In the genomic region with DNA sequence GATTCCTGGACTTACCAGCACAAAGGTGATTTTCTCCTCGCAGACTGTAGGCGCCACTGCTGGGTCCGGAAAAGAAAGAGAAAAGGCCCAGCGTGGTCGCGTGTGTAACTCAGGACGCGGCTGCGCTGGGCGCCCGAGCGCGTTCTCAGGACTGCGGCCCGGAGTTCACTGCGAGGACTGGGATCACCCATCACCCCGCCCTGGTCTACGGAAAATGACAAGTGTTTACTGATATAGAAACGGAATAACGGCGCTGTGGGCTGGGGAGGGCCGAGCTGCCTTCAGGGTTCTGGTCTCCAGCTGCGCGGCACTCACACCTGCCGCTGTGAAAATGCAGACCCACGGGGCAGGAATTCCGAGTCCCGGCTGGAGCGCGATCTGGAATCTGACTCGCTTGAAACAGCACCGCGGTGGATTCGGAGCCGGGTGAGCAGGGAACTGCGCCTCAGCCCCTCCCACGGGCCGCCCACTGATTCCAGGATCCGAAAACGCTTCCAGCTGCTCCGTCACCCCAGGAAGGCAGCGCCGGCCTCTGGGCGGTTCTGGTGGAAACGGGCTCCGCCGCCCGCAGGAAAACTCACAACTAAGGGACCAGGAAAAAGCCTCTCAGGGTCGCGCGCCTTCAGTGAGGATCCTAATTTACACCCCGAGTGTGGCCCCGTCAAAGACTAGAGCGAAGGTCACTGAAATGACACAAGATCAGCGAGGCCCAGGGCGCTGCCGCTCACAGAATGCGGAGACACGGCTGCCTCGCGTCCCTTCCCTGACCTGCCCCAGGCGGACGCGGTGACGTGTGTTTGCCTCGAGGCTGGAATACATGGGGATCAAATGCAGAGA, we compare ENCODE assay signal across 8 cellular contexts. TPM values are rescaled to one million over a fixed set of nuclear protein-coding genes. Genes with fewer than 3 reads are reported as not detected.
DNase-seq lines count a peak whose midpoint lies in the region; ATAC-seq and TF ChIP-seq lines count a peak whose summit lies in the region.

No MANE protein-coding gene starts in this region.

- DNase-seq in Caco-2 (peak; percentile 79), GOT3 (lab: John Stamatoyannopoulos, UW) (peak; percentile 50), NCI-H146 (lab: John Stamatoyannopoulos, UW) (peak; percentile 78), breast epithelium (ENCODE audit: low spot score in 2 of 2) (peak; percentile 74 to 78), sciatic nerve (ENCODE audit: low spot score) (peak; percentile 95), OCI-M2 (lab: John Stamatoyannopoulos, UW; ENCODE audit: unreplicated experiment) (no peak)

- TF ChIP-seq CTCF in Caco-2 (IDR thresholded peaks at IDR 0.05; ENCODE audit: insufficient read depth in 1 of 2, low read depth in 1 of 2, low read length in 1 of 2, severe bottlenecking in 1 of 2, unreplicated experiment in 1 of 2) (peak in 1 of 2 experiments; percentile 50), VCaP (conservative IDR thresholded peaks at IDR 0.05) (peak; percentile 68), breast epithelium (IDR thresholded peaks at IDR 0.05) (peak; percentile 45 to 53 (median 46))

- peaks cover 7% of the 10 kb centered on the region for H3K4me1 Mint-ChIP-seq in Caco-2 (ENCODE audit: low read depth, unreplicated experiment)

- H3K36me3 Mint-ChIP-seq in Caco-2 (ENCODE audit: insufficient read depth, unreplicated experiment): peaks cover 7% of the 10 kb centered on the region

- no peaks in the 10 kb centered on the region for H3K9me3 ChIP-seq in Caco-2
- no peaks in the 10 kb centered on the region for H3K9me3 ChIP-seq in breast epithelium
- no peaks in the 10 kb centered on the region for H3K9me3 ChIP-seq in iPS-18a (ENCODE audit: control insufficient read depth, low read depth, low read length)

- H3K4me3 ChIP-seq in Caco-2 (ENCODE audit: low read depth, low read length) (peak overlapping the region; percentile 57), breast epithelium (peak overlapping the region; percentile 50 to 66 (median 57)), iPS-18a (ENCODE audit: low read length) (peak overlapping the region; percentile 61)

- peak overlapping the region; percentile 77 for H3K27ac ChIP-seq in VCaP
- peak overlapping the region; percentile 92 to 93 for H3K27ac ChIP-seq in breast epithelium
- H3K27ac ChIP-seq in iPS-18a (ENCODE audit: low read length): no peak overlapping the region

- peak; percentile 98 for ATAC-seq in sciatic nerve

- H3K27me3 ChIP-seq in Caco-2 (replicated peaks; ENCODE audit: control insufficient read depth, insufficient read depth, low read length) (no peaks in the 10 kb centered on the region), breast epithelium (no peaks in the 10 kb centered on the region), iPS-18a (ENCODE audit: control insufficient read depth, insufficient read depth, low read length) (peaks cover 62% of the 10 kb centered on the region)

- no peak overlapping the region for H3K9ac ChIP-seq in iPS-18a (ENCODE audit: low read length)

- BruUV-seq in Caco-2 (replicated peaks; lab: Mats Ljungman, UMichigan): no TSS peak

- H3K4me1 ChIP-seq in Caco-2: no peaks in the 10 kb centered on the region
- H3K4me1 ChIP-seq in breast epithelium: no peaks in the 10 kb centered on the region
- no peaks in the 10 kb centered on the region for H3K4me1 ChIP-seq in iPS-18a (ENCODE audit: control insufficient read depth, low read depth, low read length)

- intact Hi-C loops in Caco-2 (cut with micrococcal nuclease; ENCODE audit: unreplicated experiment): loop anchor here (5.0 kb wide), 1 partner anchor 90 kb away; no protein-coding TSS in a partner anchor
- intact Hi-C loops in breast epithelium (cut with DNase I; ENCODE audit: low total_unique reads): no loop called here
- intact Hi-C loops in sciatic nerve (cut with DNase I): no loop called here

- H3K27me3 Mint-ChIP-seq in Caco-2 (ENCODE audit: insufficient read depth, unreplicated experiment): peaks cover 11% of the 10 kb centered on the region

- peak overlapping the region; percentile 88 for H3K4me3 Mint-ChIP-seq in Caco-2 (ENCODE audit: unreplicated experiment)

- peak; percentile 21 for TF ChIP-seq POLR2A in breast epithelium (IDR thresholded peaks at IDR 0.05)

- H3K27ac Mint-ChIP-seq in Caco-2 (ENCODE audit: unreplicated experiment): peak overlapping the region; percentile 78

- H3K36me3 ChIP-seq in Caco-2 (ENCODE audit: control insufficient read depth, insufficient read depth, low read length) (no peaks in the 10 kb centered on the region), breast epithelium (no peaks in the 10 kb centered on the region), iPS-18a (ENCODE audit: control insufficient read depth, low read depth, low read length) (no peaks in the 10 kb centered on the region)

- POLR2A ChIA-PET in Caco-2 (lab: Charles Lee): interaction anchor here (0.7 kb wide), 1 partner anchor 341 kb away, joined by 3 read pairs; no protein-coding TSS in a partner anchor

- CTCF ChIA-PET in Caco-2 (lab: Charles Lee): no interaction called here

- no peaks in the 10 kb centered on the region for H3K9me3 Mint-ChIP-seq in Caco-2 (ENCODE audit: unreplicated experiment)

RNA-seq across cellular contexts. Expression of a gene that starts 34.5 kb away (rescaled TPM):
- total RNA-seq in Caco-2 (2022) (192 and 198 TPM in 2 replicates), breast epithelium (100 to 1,000 TPM; 327 to 617 (median 473) TPM), sciatic nerve (405 TPM)
